29 cellular contexts compared by ENCODE assay signal in the genomic region with DNA sequence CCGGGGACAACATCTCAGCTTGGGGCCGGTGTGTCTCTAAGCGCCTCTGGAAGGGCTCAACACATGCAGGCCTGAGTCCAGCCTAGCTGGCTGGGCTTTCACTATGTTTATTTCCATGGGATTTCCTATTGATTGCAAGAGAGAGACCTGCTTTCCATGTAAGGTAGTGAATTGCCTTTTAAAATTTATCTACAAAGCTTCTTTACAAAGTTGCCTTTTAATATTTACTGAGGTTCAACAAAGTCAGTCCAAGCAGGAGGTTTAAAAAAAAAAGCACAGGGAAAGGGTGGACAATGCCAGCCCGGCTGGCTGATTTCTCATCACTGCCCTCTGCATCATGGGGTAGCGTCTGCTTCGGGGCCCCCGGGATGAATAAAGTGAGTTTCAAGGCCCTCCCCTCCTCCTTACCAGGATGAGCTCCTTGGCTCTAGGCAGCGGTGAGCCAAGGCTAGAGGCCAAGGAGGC. TPM values are rescaled to one million over a fixed set of nuclear protein-coding genes. Genes with fewer than 3 reads are reported as not detected.
"Had no signal": no experiment of that assay in that cellular context is flagged by ENCODE, and none has a peak within 500 bp of the region (broad histone marks: within the 10 kb centered on the region; RNA-seq: fewer than 3 reads in every experiment).

No MANE protein-coding gene starts in this region.

- H3K27ac Mint-ChIP-seq: activated B cell treated with CpG ODN at 0.5 μM for 24 hours; activated CD8-positive, alpha-beta T cell treated with anti-CD3 and anti-CD28 coated beads for 36 hours; activated naive CD4-positive, alpha-beta T cell treated with anti-CD3 and anti-CD28 coated beads, Interleukin-2, amount 50 U/mL, for 72 hours; activated T-helper 17 cell treated with anti-CD3 and anti-CD28 coated beads, Interleukin-2, amount 50 U/mL, for 72 hours; mesothelial cell of epicardium; nephron progenitor cell; stimulated activated memory B cell treated with anti-CD40 and anti-IgM and Interleukin-4, amounts not matched to agents 10 μg/mL and 1 μg/mL and 100 μg/mL, for 72 hours; stimulated activated naive CD8-positive, alpha-beta T cell treated with anti-CD3 and anti-CD28 coated beads, Interleukin-15, amount 100 ng/mL, for 72 hours; T-cell had no signal

- H3K36me3 Mint-ChIP-seq: activated naive CD4-positive, alpha-beta T cell treated with anti-CD3 and anti-CD28 coated beads, Interleukin-2, amount 50 U/mL, for 72 hours; naive B cell; stimulated activated memory B cell treated with anti-CD40 and anti-IgM and Interleukin-4, amounts not matched to agents 10 μg/mL and 1 μg/mL and 100 μg/mL, for 72 hours had no signal

- H3K4me3 Mint-ChIP-seq: activated B cell treated with CpG ODN at 0.5 μM for 24 hours; activated CD8-positive, alpha-beta T cell treated with anti-CD3 and anti-CD28 coated beads for 36 hours; activated T-cell treated with anti-CD3 and anti-CD28 coated beads, Interleukin-2, amount 50 U/mL, for 4 hours; activated T-helper 17 cell treated with anti-CD3 and anti-CD28 coated beads, Interleukin-2, amount 50 U/mL, for 72 hours; mesothelial cell of epicardium; naive B cell; nephron progenitor cell; stimulated activated memory B cell treated with anti-CD40 and anti-IgM and Interleukin-4, amounts not matched to agents 10 μg/mL and 1 μg/mL and 100 μg/mL, for 72 hours; stimulated activated naive CD8-positive, alpha-beta T cell treated with anti-CD3 and anti-CD28 coated beads, Interleukin-15, amount 100 ng/mL, for 72 hours; T-cell had no signal

- H3K27ac ChIP-seq: cardiac muscle cell, colonic mucosa, dorsolateral prefrontal cortex, right lobe of liver, suprapubic skin had no signal

- H3K4me3 ChIP-seq: cardiac muscle cell, colonic mucosa, dorsolateral prefrontal cortex, right lobe of liver, suprapubic skin, tibial nerve had no signal

- H3K9me3 ChIP-seq: colonic mucosa, right lobe of liver, suprapubic skin, tibial nerve had no signal

- ATAC-seq: activated CD8-positive, alpha-beta T cell treated with anti-CD3 and anti-CD28 coated beads for 36 hours; activated naive CD4-positive, alpha-beta T cell treated with anti-CD3 and anti-CD28 coated beads, Interleukin-2, amount 50 U/mL, for 72 hours; activated T-cell treated with anti-CD3 and anti-CD28 coated beads, Interleukin-2, amount 50 U/mL, for 4 hours; activated T-helper 17 cell treated with anti-CD3 and anti-CD28 coated beads, Interleukin-2, amount 50 U/mL, for 72 hours; left cardiac atrium; stimulated activated memory B cell treated with anti-CD40 and anti-IgM and Interleukin-4, amounts not matched to agents 10 μg/mL and 1 μg/mL and 100 μg/mL, for 72 hours; stimulated activated naive CD8-positive, alpha-beta T cell treated with anti-CD3 and anti-CD28 coated beads, Interleukin-15, amount 100 ng/mL, for 72 hours; T-cell had no signal

- H3K4me1 Mint-ChIP-seq: activated B cell treated with CpG ODN at 0.5 μM for 24 hours; activated T-helper 17 cell treated with anti-CD3 and anti-CD28 coated beads, Interleukin-2, amount 50 U/mL, for 72 hours; mesothelial cell of epicardium; naive B cell; nephron progenitor cell; stimulated activated memory B cell treated with anti-CD40 and anti-IgM and Interleukin-4, amounts not matched to agents 10 μg/mL and 1 μg/mL and 100 μg/mL, for 72 hours; stimulated activated naive CD8-positive, alpha-beta T cell treated with anti-CD3 and anti-CD28 coated beads, Interleukin-15, amount 100 ng/mL, for 72 hours had no signal

- H3K9me3 Mint-ChIP-seq: activated B cell treated with CpG ODN at 0.5 μM for 24 hours; activated CD8-positive, alpha-beta T cell treated with anti-CD3 and anti-CD28 coated beads for 36 hours; activated naive CD4-positive, alpha-beta T cell treated with anti-CD3 and anti-CD28 coated beads, Interleukin-2, amount 50 U/mL, for 72 hours; activated T-cell treated with anti-CD3 and anti-CD28 coated beads, Interleukin-2, amount 50 U/mL, for 4 hours; activated T-helper 17 cell treated with anti-CD3 and anti-CD28 coated beads, Interleukin-2, amount 50 U/mL, for 72 hours; mesothelial cell of epicardium; naive B cell; nephron progenitor cell; stimulated activated memory B cell treated with anti-CD40 and anti-IgM and Interleukin-4, amounts not matched to agents 10 μg/mL and 1 μg/mL and 100 μg/mL, for 72 hours; stimulated activated naive CD8-positive, alpha-beta T cell treated with anti-CD3 and anti-CD28 coated beads, Interleukin-15, amount 100 ng/mL, for 72 hours; T-cell had no signal

- H3K27me3 ChIP-seq: cardiac muscle cell, colonic mucosa, dorsolateral prefrontal cortex, right lobe of liver, suprapubic skin, tibial nerve had no signal

- H3K27me3 Mint-ChIP-seq: activated CD8-positive, alpha-beta T cell treated with anti-CD3 and anti-CD28 coated beads for 36 hours; activated T-helper 17 cell treated with anti-CD3 and anti-CD28 coated beads, Interleukin-2, amount 50 U/mL, for 72 hours; stimulated activated naive CD8-positive, alpha-beta T cell treated with anti-CD3 and anti-CD28 coated beads, Interleukin-15, amount 100 ng/mL, for 72 hours; T-cell had no signal

- DNase-seq: activated B cell treated with CpG ODN at 0.5 μM for 24 hours; activated CD4-positive, alpha-beta T cell treated with anti-CD3 and anti-CD28 coated beads, Interleukin-2, amount 50 U/mL, for 1 hour; activated CD8-positive, alpha-beta T cell treated with anti-CD3 and anti-CD28 coated beads for 36 hours; activated naive CD4-positive, alpha-beta T cell; activated T-cell treated with anti-CD3 and anti-CD28 coated beads, Interleukin-2, amount 50 U/mL, for 4 hours; anterior cingulate cortex; cerebellar nuclear complex; colonic mucosa; dorsolateral prefrontal cortex; foreskin fibroblast; head of caudate nucleus; hippocampal formation; left cardiac atrium; left ventricle myocardium superior; naive B cell; nephron progenitor cell; nucleus accumbens; right lobe of liver; stimulated activated CD4-positive, alpha-beta T cell treated with anti-CD3 and anti-CD28 coated beads, Interleukin-4, amount 100 ng/mL, for 24 hours; stimulated activated naive CD8-positive, alpha-beta T cell treated with anti-CD3 and anti-CD28 coated beads, Interleukin-15, amount 100 ng/mL, for 72 hours; T-cell had no signal

- H3K4me1 ChIP-seq: colonic mucosa, right lobe of liver, suprapubic skin, tibial nerve had no signal

- H3K36me3 ChIP-seq: colonic mucosa, right lobe of liver had no signal

RNA-seq across cellular contexts. Expression of a gene that starts 35.9 kb away (rescaled TPM):
- total RNA-seq: skeletal muscle tissue had no signal
